In genomic region chr9:75464726-75465125, GRCh38 we compare ENCODE assay signal across 25 cellular contexts.
A peak's percentile ranks its signal among the peaks of the same experiment; 100 is the strongest.
DNase-seq lines count a peak whose midpoint lies in the region; ATAC-seq, FAIRE-seq and TF ChIP-seq lines count a peak whose summit lies in the region.
"Had no signal": no experiment of that assay in that cellular context is flagged by ENCODE, and none has a peak within 500 bp of the region (broad histone marks: within the 10 kb centered on the region; RNA-seq: fewer than 3 reads in every experiment).

No MANE protein-coding gene starts in this region.

- in situ Hi-C loops in GM12878 (cut with MboI): no loop called here

- H3K4me3 Mint-ChIP-seq in GM23338: no peak overlapping the region
- H3K4me3 Mint-ChIP-seq in osteocyte (ENCODE audit: unreplicated experiment): no peak overlapping the region
- no peak overlapping the region for H3K4me3 Mint-ChIP-seq in glutamatergic neuron (ENCODE audit: unreplicated experiment)
- H3K4me3 Mint-ChIP-seq: B cell; CD4-positive, alpha-beta T cell; CD8-positive, alpha-beta T cell had no signal

- H3K27ac ChIP-seq in GM23338 (ENCODE audit: low read depth) (no peak overlapping the region), GM12878 (ENCODE audit: control insufficient read depth, insufficient read depth) (no peak overlapping the region), substantia nigra (ENCODE audit: low read depth, low read length, poor library complexity, severe bottlenecking) (no peak overlapping the region)
- H3K27ac ChIP-seq: 22Rv1; A549; BLaER1 treated with 17β-estradiol and CSF1 and Interleukin-3, amounts not matched to agents 10 nM and 100 nM; C4-2B had no signal

- H3K36me3 ChIP-seq in GM23338 (ENCODE audit: insufficient read depth) (no peaks in the 10 kb centered on the region), GM12878 (ENCODE audit: control insufficient read depth in 2 of 2, insufficient read depth in 2 of 2, low read length in 1 of 2) (no peaks in the 10 kb centered on the region)
- H3K36me3 ChIP-seq: BLaER1 treated with 17β-estradiol and CSF1 and Interleukin-3, amounts not matched to agents 10 nM and 100 nM had no signal

- H3K36me3 Mint-ChIP-seq in GM23338 (ENCODE audit: low read depth) (peaks cover 3% of the 10 kb centered on the region; the same call in 1 of the 3 replicates), osteocyte (ENCODE audit: unreplicated experiment) (no peaks in the 10 kb centered on the region), glutamatergic neuron (ENCODE audit: unreplicated experiment) (no peaks in the 10 kb centered on the region)
- H3K36me3 Mint-ChIP-seq: CD8-positive, alpha-beta T cell had no signal

- intact Hi-C loops in GM12878 (cut with micrococcal nuclease; ENCODE audit: unreplicated experiment): no loop called here

- CTCF ChIA-PET in GM12878 (lab: Yijun Ruan, JAX): no interaction called here

- H3K9me3 Mint-ChIP-seq in GM23338 (no peaks in the 10 kb centered on the region), osteocyte (ENCODE audit: unreplicated experiment) (peaks cover 3% of the 10 kb centered on the region), glutamatergic neuron (ENCODE audit: unreplicated experiment) (no peaks in the 10 kb centered on the region)
- H3K9me3 Mint-ChIP-seq: CD4-positive, alpha-beta T cell; CD8-positive, alpha-beta T cell had no signal

- H3K4me1 Mint-ChIP-seq in GM23338: peaks cover 3% of the 10 kb centered on the region
- peaks cover 43% of the 10 kb centered on the region for H3K4me1 Mint-ChIP-seq in osteocyte (ENCODE audit: unreplicated experiment)
- H3K4me1 Mint-ChIP-seq in glutamatergic neuron (ENCODE audit: low read depth, unreplicated experiment): peaks cover 4% of the 10 kb centered on the region
- H3K4me1 Mint-ChIP-seq: B cell had no signal

- ATAC-seq in GM23338 (no peak), GM12878 (no peak), GM18867 (IDR thresholded peaks at IDR 0.05; ENCODE audit: unreplicated experiment) (no peak)
- ATAC-seq: A549; CD8-positive, alpha-beta T cell had no signal

- SMC1A ChIA-PET in GM12878 (lab: Charles Lee; ENCODE audit: uncharacterized antibody, unreplicated experiment): no interaction called here

- no peak overlapping the region for H3K27ac Mint-ChIP-seq in GM23338
- peak overlapping the region; percentile 25 for H3K27ac Mint-ChIP-seq in osteocyte (ENCODE audit: unreplicated experiment)
- H3K27ac Mint-ChIP-seq in glutamatergic neuron (ENCODE audit: unreplicated experiment): no peak overlapping the region
- H3K27ac Mint-ChIP-seq: B cell; CD4-positive, alpha-beta T cell; CD8-positive, alpha-beta T cell had no signal

- RAD21 ChIA-PET in GM12878 (lab: Charles Lee; ENCODE audit: unreplicated experiment): no interaction called here

- BruUV-seq in GM12878 (replicated peaks; lab: Mats Ljungman, UMichigan): no TSS peak

- peaks cover 32% of the 10 kb centered on the region for H3K9me2 ChIP-seq in GM23338 (ENCODE audit: insufficient read depth)

- H4K20me1 ChIP-seq in GM23338 (replicated peaks; ENCODE audit: insufficient read depth) (no peaks in the 10 kb centered on the region), GM12878 (ENCODE audit: control insufficient read depth, insufficient read depth) (no peaks in the 10 kb centered on the region)
- H4K20me1 ChIP-seq: BLaER1 treated with 17β-estradiol and CSF1 and Interleukin-3, amounts not matched to agents 10 nM and 100 nM had no signal

- WGBS in GM12878 (ENCODE audit: insufficient coverage, insufficient replicate concordance, low lambda C conversion rate, missing lambda C conversion rate): 22% methylated on average over 4 of the region's 4 CpGs

- H3K79me2 ChIP-seq in GM23338 (replicated peaks; ENCODE audit: insufficient read depth): no peaks in the 10 kb centered on the region
- no peaks in the 10 kb centered on the region for H3K79me2 ChIP-seq in GM12878 (ENCODE audit: control insufficient read depth, insufficient read depth, low read length)

- H3K27me3 ChIP-seq in GM23338 (ENCODE audit: insufficient read depth) (no peaks in the 10 kb centered on the region), GM12878 (replicated peaks in 1 of 2; ENCODE audit: control insufficient read depth in 2 of 2, insufficient read depth in 2 of 2, low read length in 1 of 2) (no peaks in the 10 kb centered on the region)
- H3K27me3 ChIP-seq: BLaER1 treated with 17β-estradiol and CSF1 and Interleukin-3, amounts not matched to agents 10 nM and 100 nM had no signal

- H3K9me3 ChIP-seq in GM12878 (replicated peaks; ENCODE audit: control insufficient read depth, insufficient read depth, low read length): no peaks in the 10 kb centered on the region
- H3K9me3 ChIP-seq: A549; BLaER1 treated with 17β-estradiol and CSF1 and Interleukin-3, amounts not matched to agents 10 nM and 100 nM; Caco-2 had no signal

- TF ChIP-seq EP300 in GM12878 (IDR thresholded peaks at IDR 0.05; ENCODE audit: borderline replicate concordance in 1 of 2, control insufficient read depth in 1 of 2, low read depth in 2 of 2, low read length in 2 of 2): no peak

- TF ChIP-seq POLR2A in GM12878 (IDR thresholded peaks at IDR 0.05; ENCODE audit: low read depth, low read length): no peak

- no peaks in the 10 kb centered on the region for H3F3A ChIP-seq in GM23338 (replicated peaks; ENCODE audit: low read depth)

- H3K4me1 ChIP-seq in GM23338 (ENCODE audit: insufficient read depth) (peaks cover 11% of the 10 kb centered on the region), GM12878 (ENCODE audit: control insufficient read depth, insufficient read depth, low read length) (no peaks in the 10 kb centered on the region)
- H3K4me1 ChIP-seq: A549; BLaER1 treated with 17β-estradiol and CSF1 and Interleukin-3, amounts not matched to agents 10 nM and 100 nM; Caco-2 had no signal

- no peak for TF ChIP-seq RAD21 in GM12878 (IDR thresholded peaks at IDR 0.05; ENCODE audit: insufficient read depth, low read depth, low read length)

- POLR2A ChIA-PET in GM12878 (lab: Charles Lee): no interaction called here

- H3K9ac ChIP-seq in GM12878 (ENCODE audit: control insufficient read depth, insufficient read depth, low read length): no peak overlapping the region
- H3K9ac ChIP-seq: BLaER1 treated with 17β-estradiol and CSF1 and Interleukin-3, amounts not matched to agents 10 nM and 100 nM had no signal

- H3K27me3 Mint-ChIP-seq in GM23338 (ENCODE audit: insufficient read depth, low read depth, poor library complexity) (no peaks in the 10 kb centered on the region), osteocyte (ENCODE audit: unreplicated experiment) (no peaks in the 10 kb centered on the region), glutamatergic neuron (ENCODE audit: unreplicated experiment) (no peaks in the 10 kb centered on the region)
- H3K27me3 Mint-ChIP-seq: B cell; CD4-positive, alpha-beta T cell had no signal

- H3K4me2 ChIP-seq in GM23338 (no peak overlapping the region), GM12878 (ENCODE audit: control insufficient read depth, insufficient read depth) (no peak overlapping the region)
- H3K4me2 ChIP-seq: A549; BLaER1 treated with 17β-estradiol and CSF1 and Interleukin-3, amounts not matched to agents 10 nM and 100 nM had no signal

- peak; percentile 56 for FAIRE-seq in GM12878 (lab: Jason Lieb, UNC)
- FAIRE-seq: D721Med, G401.6, GM12892, GM18507, GM19239 had no signal

- TF ChIP-seq CTCF in GM23338 (conservative IDR thresholded peaks at IDR 0.05; ENCODE audit: low read depth in 2 of 2) (no peak), GM12878 (IDR thresholded peaks at IDR 0.05 in 2 of 3, conservative IDR thresholded peaks at IDR 0.05 in 1 of 3; ENCODE audit: control insufficient read depth in 2 of 3, extremely low read depth in 1 of 3, insufficient read depth in 1 of 3, low read depth in 3 of 3, low read length in 3 of 3) (no peak), osteocyte (IDR thresholded peaks at IDR 0.05) (no peak), glutamatergic neuron (IDR thresholded peaks at IDR 0.05; ENCODE audit: partially characterized antibody, unreplicated experiment) (no peak)

- no peak for DNase-seq in GM23338 (ENCODE audit: low spot score)
- DNase-seq in GM12878 (ENCODE audit: low read depth, low spot score): no peak
- peak; percentile 79 for DNase-seq in myocyte (ENCODE audit: low read depth)
- DNase-seq in osteocyte (ENCODE audit: extremely low spot score, unreplicated experiment): no peak
- no peak for DNase-seq in glutamatergic neuron
- DNase-seq in HCEC 1CT: no peak
- DNase-seq in substantia nigra (lab: John Stamatoyannopoulos, UW): no peak
- DNase-seq: AML-193; Caco-2; Calu3; CD4-positive, alpha-beta T cell; CD8-positive, alpha-beta T cell; DMS79 treated with DMSO at 0.1 percent for 48 hours; GF-D8 had no signal

- H2AFZ ChIP-seq in GM23338: peak overlapping the region; percentile 35; the same call in 1 of the 2 replicates
- H2AFZ ChIP-seq in GM12878 (ENCODE audit: control insufficient read depth, low read depth, low read length): no peak overlapping the region

- no peak overlapping the region for H3K4me3 ChIP-seq in GM23338
- H3K4me3 ChIP-seq in GM12878: no peak overlapping the region
- H3K4me3 ChIP-seq: A549; BLaER1 treated with 17β-estradiol and CSF1 and Interleukin-3, amounts not matched to agents 10 nM and 100 nM had no signal

TF ChIP-seq in GM23338, 12 proteins besides CTCF, POLR2A, EP300 and RAD21 (continues in another document):
- TF ChIP-seq ZNF114 (CRISPR knock-in tag; IDR thresholded peaks at IDR 0.05): no peak
- no peak for TF ChIP-seq JUNB (IDR thresholded peaks at IDR 0.05; ENCODE audit: unreplicated experiment)

TF ChIP-seq in GM12878, 131 proteins besides CTCF, POLR2A, EP300 and RAD21:
- TF ChIP-seq SREBF2 (IDR thresholded peaks at IDR 0.05; ENCODE audit: low read length) (no peak), ATF3 (IDR thresholded peaks at IDR 0.05; ENCODE audit: borderline replicate concordance, extremely low read depth, low read depth, low read length) (no peak), JUND (IDR thresholded peaks at IDR 0.05; ENCODE audit: low read depth, low read length) (no peak)
